In genomic region chr14:58477653-58478052, GRCh38 we compare ENCODE assay signal across 32 cellular contexts.
"Had no signal": no experiment of that assay in that cellular context is flagged by ENCODE, and none has a peak within 500 bp of the region (broad histone marks: within the 10 kb centered on the region; RNA-seq: fewer than 3 reads in every experiment).

No MANE protein-coding gene starts in this region.

- H3K9me3 Mint-ChIP-seq: immature natural killer cell; mesothelial cell of epicardium; naive thymus-derived CD4-positive, alpha-beta T cell; natural killer cell treated with Interleukin-12 subunit alpha and Interleukin-12 subunit beta and Interleukin-15 and Interleukin-18, amount 100 ng/mL, for 72 hours; neural crest cell; stimulated activated effector memory CD8-positive, alpha-beta T cell treated with anti-CD3 and anti-CD28 coated beads, Interleukin-12 subunit alpha, Interleukin-12 subunit beta, amount 100 ng/mL, for 72 hours had no signal

- H3K9me3 ChIP-seq: left lung, lower lobe of right lung, pancreas, prostate gland, stomach, testis, thyroid gland, transverse colon, upper lobe of left lung, vagina had no signal

- H3K4me1 ChIP-seq: left lung, lower lobe of right lung, pancreas, prostate gland, stomach, testis, thyroid gland, transverse colon, upper lobe of left lung, vagina had no signal

- ATAC-seq: left colon; left lung; lower lobe of right lung; naive thymus-derived CD4-positive, alpha-beta T cell; natural killer cell treated with Interleukin-12 subunit alpha and Interleukin-12 subunit beta and Interleukin-15 and Interleukin-18, amount 100 ng/mL, for 72 hours; pancreas; right cardiac atrium; sciatic nerve; stimulated activated effector memory CD8-positive, alpha-beta T cell treated with anti-CD3 and anti-CD28 coated beads, Interleukin-12 subunit alpha, Interleukin-12 subunit beta, amount 100 ng/mL, for 72 hours had no signal

- H3K27ac ChIP-seq: left lung, lower lobe of right lung, pancreas, prostate gland, skin epidermis, stomach, testis, thyroid gland, transverse colon, upper lobe of left lung, vagina had no signal

- H3K36me3 ChIP-seq: pancreas, prostate gland, thyroid gland had no signal

- H3K27ac Mint-ChIP-seq: mesothelial cell of epicardium; natural killer cell treated with Interleukin-12 subunit alpha and Interleukin-12 subunit beta and Interleukin-15 and Interleukin-18, amount 100 ng/mL, for 72 hours; stimulated activated effector memory CD8-positive, alpha-beta T cell treated with anti-CD3 and anti-CD28 coated beads, Interleukin-12 subunit alpha, Interleukin-12 subunit beta, amount 100 ng/mL, for 72 hours had no signal

- H3K27me3 Mint-ChIP-seq: naive thymus-derived CD4-positive, alpha-beta T cell; natural killer cell treated with Interleukin-12 subunit alpha and Interleukin-12 subunit beta and Interleukin-15 and Interleukin-18, amount 100 ng/mL, for 72 hours had no signal

- H3K4me3 ChIP-seq: left lung, lower lobe of right lung, pancreas, prostate gland, skin epidermis, stomach, testis, thyroid gland, transverse colon, upper lobe of left lung, vagina had no signal

- H3K4me1 Mint-ChIP-seq: immature natural killer cell, mesothelial cell of epicardium, neural crest cell had no signal

- H3K4me3 Mint-ChIP-seq: immature natural killer cell; mesothelial cell of epicardium; naive thymus-derived CD4-positive, alpha-beta T cell; natural killer cell treated with Interleukin-12 subunit alpha and Interleukin-12 subunit beta and Interleukin-15 and Interleukin-18, amount 100 ng/mL, for 72 hours; neural crest cell; stimulated activated effector memory CD8-positive, alpha-beta T cell treated with anti-CD3 and anti-CD28 coated beads, Interleukin-12 subunit alpha, Interleukin-12 subunit beta, amount 100 ng/mL, for 72 hours had no signal

- DNase-seq: hypothalamus; immature natural killer cell; kidney; left colon; left lung; lower lobe of right lung; mammary epithelial cell; mesendoderm; naive thymus-derived CD4-positive, alpha-beta T cell; nucleus accumbens; pancreas; posterior cingulate gyrus; retina; right cardiac atrium; stimulated activated CD4-positive, alpha-beta T cell treated with anti-CD3 and anti-CD28 coated beads, Interleukin-12 subunit alpha, Interleukin-12 subunit beta, amount 100 ng/mL, for 4 hours; stimulated activated CD4-positive, alpha-beta T cell treated with anti-CD3 and anti-CD28 coated beads, Interleukin-15, amount 100 ng/mL, for 24 hours; stimulated activated CD4-positive, alpha-beta T cell treated with anti-CD3 and anti-CD28 coated beads, Interleukin-2, amount 100 ng/mL, for 24 hours; stimulated activated CD4-positive, alpha-beta T cell treated with anti-CD3 and anti-CD28 coated beads, Interleukin-4, amount 100 ng/mL, for 1 hour; stimulated activated naive CD4-positive, alpha-beta T cell; stomach; testis; thyroid gland; transverse colon; upper lobe of left lung had no signal
